ENCODE assay signal across 21 cellular contexts in genomic region chr11:131234146-131234680, GRCh38.
"Had no signal": no experiment of that assay in that cellular context is flagged by ENCODE, and none has a peak within 500 bp of the region (broad histone marks: within the 10 kb centered on the region; RNA-seq: fewer than 3 reads in every experiment).

No MANE protein-coding gene starts in this region.

- H3K9me3 Mint-ChIP-seq: endodermal cell, nephron progenitor cell had no signal

- H3K9me3 ChIP-seq: heart right ventricle, pancreas, prostate gland, sigmoid colon, stomach, thoracic aorta, transverse colon had no signal

- ATAC-seq: heart right ventricle; naive thymus-derived CD4-positive, alpha-beta T cell; pancreas had no signal

- DNase-seq: effector CD4-positive, alpha-beta T cell; endodermal cell; erythroblast; heart right ventricle; hypothalamus; kidney glomerular epithelial cell; mammary epithelial cell; naive thymus-derived CD4-positive, alpha-beta T cell; nephron progenitor cell; pancreas; sigmoid colon; stimulated activated CD4-positive, alpha-beta T cell treated with anti-CD3 and anti-CD28 coated beads, Interleukin-2, amount 100 ng/mL, for 24 hours; stimulated activated CD4-positive, alpha-beta T cell treated with anti-CD3 and anti-CD28 coated beads, Interleukin-4, amount 100 ng/mL, for 4 hours; stimulated activated naive CD4-positive, alpha-beta T cell; stomach; substantia nigra; transverse colon had no signal

- H3K27ac ChIP-seq: coronary artery, heart right ventricle, pancreas, prostate gland, sigmoid colon, skin epidermis, stomach, thoracic aorta, transverse colon had no signal

- H3K4me3 Mint-ChIP-seq: endodermal cell; naive thymus-derived CD4-positive, alpha-beta T cell; nephron progenitor cell had no signal

- H3K27me3 ChIP-seq: pancreas, sigmoid colon, transverse colon had no signal

- H3K4me3 ChIP-seq: coronary artery, heart right ventricle, pancreas, prostate gland, sigmoid colon, skin epidermis, stomach, thoracic aorta, transverse colon had no signal

- H3K27ac Mint-ChIP-seq: endodermal cell; naive thymus-derived CD4-positive, alpha-beta T cell; nephron progenitor cell had no signal

- H3K36me3 Mint-ChIP-seq: naive thymus-derived CD4-positive, alpha-beta T cell had no signal

- H3K36me3 ChIP-seq: heart right ventricle, pancreas, prostate gland, sigmoid colon, stomach, thoracic aorta, transverse colon had no signal
